In the genomic region with DNA sequence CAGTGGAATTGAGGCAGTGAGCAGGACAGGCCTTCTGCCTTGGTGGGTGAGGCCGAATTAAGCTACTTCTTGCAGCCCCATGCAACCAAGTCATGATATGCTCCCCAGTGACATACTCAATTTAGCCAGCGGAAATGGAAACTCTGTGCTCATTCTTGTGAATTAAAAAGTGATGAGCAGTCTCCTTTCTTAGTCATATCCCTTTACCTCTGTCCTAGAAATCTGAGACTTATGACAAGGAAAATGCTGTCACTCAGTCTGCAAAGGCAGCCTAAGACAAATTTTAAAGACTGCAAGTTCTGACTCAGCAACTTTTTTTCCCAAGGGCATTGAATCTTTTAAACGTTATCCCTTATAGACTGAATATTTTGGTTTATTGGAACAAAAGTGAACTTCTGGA, we compare ENCODE assay signal across 1 cellular context.
TF ChIP-seq lines count a peak whose summit lies in the region.

No MANE protein-coding gene starts in this region.

TF ChIP-seq in A549, 52 proteins besides CTCF, POLR2A, EP300 and RAD21:
- TF ChIP-seq REST (IDR thresholded peaks at IDR 0.05) (no peak), RNF2 (IDR thresholded peaks at IDR 0.05; ENCODE audit: borderline replicate concordance, low read depth) (no peak), CHD2 (IDR thresholded peaks at IDR 0.05; ENCODE audit: low read length, partially characterized antibody) (no peak), BHLHE40 (IDR thresholded peaks at IDR 0.05; ENCODE audit: low read depth, low read length) (no peak), RCOR1 (IDR thresholded peaks at IDR 0.05; ENCODE audit: low read depth, low read length) (no peak), HOXA7 (CRISPR knock-in tag; IDR thresholded peaks at IDR 0.05) (no peak), TFCP2L1 (CRISPR knock-in tag; IDR thresholded peaks at IDR 0.05) (no peak), FOSL2 (IDR thresholded peaks at IDR 0.05) (no peak), FOSL2 (CRISPR knock-in tag; IDR thresholded peaks at IDR 0.05) (peak; percentile 46), MAFK (IDR thresholded peaks at IDR 0.05; ENCODE audit: partially characterized antibody) (peak; percentile 97), HOXB13 (CRISPR knock-in tag; IDR thresholded peaks at IDR 0.05; ENCODE audit: low read depth) (no peak; the same call in 1 of the 2 replicates)
- TF ChIP-seq, protein P1, sequence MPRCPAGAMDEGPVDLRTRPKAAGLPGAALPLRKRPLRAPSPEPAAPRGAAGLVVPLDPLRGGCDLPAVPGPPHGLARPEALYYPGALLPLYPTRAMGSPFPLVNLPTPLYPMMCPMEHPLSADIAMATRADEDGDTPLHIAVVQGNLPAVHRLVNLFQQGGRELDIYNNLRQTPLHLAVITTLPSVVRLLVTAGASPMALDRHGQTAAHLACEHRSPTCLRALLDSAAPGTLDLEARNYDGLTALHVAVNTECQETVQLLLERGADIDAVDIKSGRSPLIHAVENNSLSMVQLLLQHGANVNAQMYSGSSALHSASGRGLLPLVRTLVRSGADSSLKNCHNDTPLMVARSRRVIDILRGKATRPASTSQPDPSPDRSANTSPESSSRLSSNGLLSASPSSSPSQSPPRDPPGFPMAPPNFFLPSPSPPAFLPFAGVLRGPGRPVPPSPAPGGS (IDR thresholded peaks at IDR 0.05) = no peak
